Comparison of ENCODE assay signal across 1 cellular context in the genomic region with DNA sequence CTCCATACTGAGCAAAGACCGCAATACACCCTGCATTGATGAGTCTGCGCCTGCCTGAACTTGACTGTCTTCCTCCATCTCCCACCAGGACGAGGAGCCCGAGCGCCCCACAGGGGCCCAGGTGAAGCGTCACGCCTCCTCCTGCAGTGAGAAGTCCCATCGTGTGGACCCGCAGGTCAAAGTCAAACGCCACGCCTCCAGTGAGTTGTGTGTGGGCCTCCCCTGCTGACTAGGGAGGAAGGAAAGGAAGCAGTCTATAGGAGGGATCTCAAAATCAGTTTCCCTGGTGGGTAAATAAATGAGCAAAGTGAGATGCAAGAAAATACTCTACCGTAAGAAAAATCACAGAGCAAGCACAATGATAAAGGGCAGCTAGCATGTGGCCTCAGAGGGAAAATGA.
TF ChIP-seq lines count a peak whose summit lies in the region.

No MANE protein-coding gene starts in this region.

TF ChIP-seq in WTC11, 78 proteins besides CTCF, POLR2A, EP300 and RAD21 (continued from another document):
- TF ChIP-seq IRF1 (CRISPR knock-in tag; IDR thresholded peaks at IDR 0.05) = no peak
